Comparison of ENCODE assay signal across 1 cellular context in the genomic region with DNA sequence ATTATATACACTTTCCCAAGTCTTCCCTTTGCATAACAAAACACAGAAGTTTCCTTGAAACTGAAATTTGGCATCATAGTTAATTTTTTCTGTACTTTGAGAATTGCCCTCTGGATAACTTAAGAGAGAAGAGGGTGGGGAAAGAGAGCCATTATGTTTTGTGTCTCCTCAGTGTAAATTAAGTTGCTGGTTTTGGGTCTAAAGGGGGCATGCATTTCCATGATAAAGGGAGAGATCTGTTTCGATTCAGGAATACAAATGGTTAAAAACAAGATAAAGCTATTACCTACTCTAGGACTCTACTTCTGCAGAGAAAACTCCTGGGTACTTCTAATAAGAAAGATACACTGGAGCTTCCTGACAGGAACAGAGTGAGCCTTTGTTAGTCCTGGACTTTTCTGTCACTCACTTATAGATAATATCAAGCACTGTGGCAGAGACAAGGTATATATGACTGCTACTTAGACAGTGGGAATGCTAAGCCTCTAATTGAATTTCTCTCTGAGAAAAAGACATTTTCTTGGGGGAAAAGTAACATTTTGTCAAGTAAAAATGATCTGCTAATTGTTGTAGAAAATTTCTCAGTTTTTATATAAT.
TF ChIP-seq lines count a peak whose summit lies in the region.

No MANE protein-coding gene starts in this region.

TF ChIP-seq in K562, 482 proteins besides CTCF, POLR2A, EP300 and RAD21 (continued from another document):
- TF ChIP-seq, protein P1, sequence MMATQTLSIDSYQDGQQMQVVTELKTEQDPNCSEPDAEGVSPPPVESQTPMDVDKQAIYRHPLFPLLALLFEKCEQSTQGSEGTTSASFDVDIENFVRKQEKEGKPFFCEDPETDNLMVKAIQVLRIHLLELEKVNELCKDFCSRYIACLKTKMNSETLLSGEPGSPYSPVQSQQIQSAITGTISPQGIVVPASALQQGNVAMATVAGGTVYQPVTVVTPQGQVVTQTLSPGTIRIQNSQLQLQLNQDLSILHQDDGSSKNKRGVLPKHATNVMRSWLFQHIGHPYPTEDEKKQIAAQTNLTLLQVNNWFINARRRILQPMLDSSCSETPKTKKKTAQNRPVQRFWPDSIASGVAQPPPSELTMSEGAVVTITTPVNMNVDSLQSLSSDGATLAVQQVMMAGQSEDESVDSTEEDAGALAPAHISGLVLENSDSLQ (IDR thresholded peaks at IDR 0.05), result peak; percentile 20; the same call in 1 of the 2 replicates
- TF ChIP-seq, protein P2, sequence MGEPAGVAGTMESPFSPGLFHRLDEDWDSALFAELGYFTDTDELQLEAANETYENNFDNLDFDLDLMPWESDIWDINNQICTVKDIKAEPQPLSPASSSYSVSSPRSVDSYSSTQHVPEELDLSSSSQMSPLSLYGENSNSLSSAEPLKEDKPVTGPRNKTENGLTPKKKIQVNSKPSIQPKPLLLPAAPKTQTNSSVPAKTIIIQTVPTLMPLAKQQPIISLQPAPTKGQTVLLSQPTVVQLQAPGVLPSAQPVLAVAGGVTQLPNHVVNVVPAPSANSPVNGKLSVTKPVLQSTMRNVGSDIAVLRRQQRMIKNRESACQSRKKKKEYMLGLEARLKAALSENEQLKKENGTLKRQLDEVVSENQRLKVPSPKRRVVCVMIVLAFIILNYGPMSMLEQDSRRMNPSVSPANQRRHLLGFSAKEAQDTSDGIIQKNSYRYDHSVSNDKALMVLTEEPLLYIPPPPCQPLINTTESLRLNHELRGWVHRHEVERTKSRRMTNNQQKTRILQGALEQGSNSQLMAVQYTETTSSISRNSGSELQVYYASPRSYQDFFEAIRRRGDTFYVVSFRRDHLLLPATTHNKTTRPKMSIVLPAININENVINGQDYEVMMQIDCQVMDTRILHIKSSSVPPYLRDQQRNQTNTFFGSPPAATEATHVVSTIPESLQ (CRISPR knock-in tag; IDR thresholded peaks at IDR 0.05), result no peak
- TF ChIP-seq, protein P3, sequence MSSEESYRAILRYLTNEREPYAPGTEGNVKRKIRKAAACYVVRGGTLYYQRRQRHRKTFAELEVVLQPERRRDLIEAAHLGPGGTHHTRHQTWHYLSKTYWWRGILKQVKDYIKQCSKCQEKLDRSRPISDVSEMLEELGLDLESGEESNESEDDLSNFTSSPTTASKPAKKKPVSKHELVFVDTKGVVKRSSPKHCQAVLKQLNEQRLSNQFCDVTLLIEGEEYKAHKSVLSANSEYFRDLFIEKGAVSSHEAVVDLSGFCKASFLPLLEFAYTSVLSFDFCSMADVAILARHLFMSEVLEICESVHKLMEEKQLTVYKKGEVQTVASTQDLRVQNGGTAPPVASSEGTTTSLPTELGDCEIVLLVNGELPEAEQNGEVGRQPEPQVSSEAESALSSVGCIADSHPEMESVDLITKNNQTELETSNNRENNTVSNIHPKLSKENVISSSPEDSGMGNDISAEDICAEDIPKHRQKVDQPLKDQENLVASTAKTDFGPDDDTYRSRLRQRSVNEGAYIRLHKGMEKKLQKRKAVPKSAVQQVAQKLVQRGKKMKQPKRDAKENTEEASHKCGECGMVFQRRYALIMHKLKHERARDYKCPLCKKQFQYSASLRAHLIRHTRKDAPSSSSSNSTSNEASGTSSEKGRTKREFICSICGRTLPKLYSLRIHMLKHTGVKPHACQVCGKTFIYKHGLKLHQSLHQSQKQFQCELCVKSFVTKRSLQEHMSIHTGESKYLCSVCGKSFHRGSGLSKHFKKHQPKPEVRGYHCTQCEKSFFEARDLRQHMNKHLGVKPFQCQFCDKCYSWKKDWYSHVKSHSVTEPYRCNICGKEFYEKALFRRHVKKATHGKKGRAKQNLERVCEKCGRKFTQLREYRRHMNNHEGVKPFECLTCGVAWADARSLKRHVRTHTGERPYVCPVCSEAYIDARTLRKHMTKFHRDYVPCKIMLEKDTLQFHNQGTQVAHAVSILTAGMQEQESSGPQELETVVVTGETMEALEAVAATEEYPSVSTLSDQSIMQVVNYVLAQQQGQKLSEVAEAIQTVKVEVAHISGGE (CRISPR knock-in tag; IDR thresholded peaks at IDR 0.05), result no peak
- TF ChIP-seq NFIX (CRISPR knock-in tag; IDR thresholded peaks at IDR 0.05; ENCODE audit: low read depth), result no peak
- no peak for TF ChIP-seq ZNF12 (CRISPR knock-in tag; IDR thresholded peaks at IDR 0.05)
